In genomic region chr17:67013891-67014290, GRCh38 we compare ENCODE assay signal across 35 cellular contexts. TPM values are rescaled to one million over a fixed set of nuclear protein-coding genes. Genes with fewer than 3 reads are reported as not detected.
"Had no signal": no experiment of that assay in that cellular context is flagged by ENCODE, and none has a peak within 500 bp of the region (broad histone marks: within the 10 kb centered on the region; RNA-seq: fewer than 3 reads in every experiment).

No MANE protein-coding gene starts in this region.

- ATAC-seq: activated CD4-positive, alpha-beta T cell treated with anti-CD3 and anti-CD28 coated beads for 36 hours; activated T-cell treated with anti-CD3 and anti-CD28 coated beads, Interleukin-2, amount 50 U/mL, for 72 hours; activated T-helper 17 cell treated with anti-CD3 and anti-CD28 coated beads, Interleukin-2, amount 50 U/mL, for 72 hours; effector memory CD8-positive, alpha-beta T cell; foreskin keratinocyte; gastrocnemius medialis had no signal

- H3K4me1 ChIP-seq: esophagus muscularis mucosa, foreskin keratinocyte had no signal

- H3K27me3 ChIP-seq: brain microvascular endothelial cell, gastrocnemius medialis had no signal

- H3K4me3 Mint-ChIP-seq: activated CD4-positive, alpha-beta memory T cell treated with anti-CD3 and anti-CD28 coated beads, Interleukin-2, amount 10 ng/mL, durations not matched to agents 7 days and 5 days; activated CD4-positive, alpha-beta T cell treated with anti-CD3 and anti-CD28 coated beads for 36 hours; activated CD4-positive, alpha-beta T cell treated with anti-CD3 and anti-CD28 coated beads, Interleukin-2, amount 10 ng/mL, durations not matched to agents 7 days and 5 days; activated naive CD8-positive, alpha-beta T cell; activated T-cell treated with anti-CD3 and anti-CD28 coated beads, Interleukin-2, amount 50 U/mL, for 24 hours; activated T-cell treated with anti-CD3 and anti-CD28 coated beads, Interleukin-2, amount 50 U/mL, for 72 hours; activated T-helper 17 cell treated with anti-CD3 and anti-CD28 coated beads, Interleukin-2, amount 50 U/mL, for 72 hours; central memory CD8-positive, alpha-beta T cell; effector memory CD8-positive, alpha-beta T cell had no signal

- H3K9me3 Mint-ChIP-seq: activated CD4-positive, alpha-beta memory T cell treated with anti-CD3 and anti-CD28 coated beads, Interleukin-2, amount 10 ng/mL, durations not matched to agents 7 days and 5 days; activated CD4-positive, alpha-beta T cell treated with anti-CD3 and anti-CD28 coated beads, Interleukin-2, amount 10 ng/mL, durations not matched to agents 7 days and 5 days; activated T-cell treated with anti-CD3 and anti-CD28 coated beads, Interleukin-2, amount 50 U/mL, for 24 hours; activated T-cell treated with anti-CD3 and anti-CD28 coated beads, Interleukin-2, amount 50 U/mL, for 72 hours; activated T-helper 17 cell treated with anti-CD3 and anti-CD28 coated beads, Interleukin-2, amount 50 U/mL, for 72 hours; central memory CD8-positive, alpha-beta T cell; effector memory CD8-positive, alpha-beta T cell had no signal

- H3K4me1 Mint-ChIP-seq: activated CD4-positive, alpha-beta memory T cell treated with anti-CD3 and anti-CD28 coated beads, Interleukin-2, amount 10 ng/mL, durations not matched to agents 7 days and 5 days; activated CD4-positive, alpha-beta T cell treated with anti-CD3 and anti-CD28 coated beads for 36 hours; activated CD4-positive, alpha-beta T cell treated with anti-CD3 and anti-CD28 coated beads, Interleukin-2, amount 10 ng/mL, durations not matched to agents 7 days and 5 days; activated T-helper 17 cell treated with anti-CD3 and anti-CD28 coated beads, Interleukin-2, amount 50 U/mL, for 72 hours; central memory CD8-positive, alpha-beta T cell had no signal

- H3K36me3 ChIP-seq: brain microvascular endothelial cell, esophagus muscularis mucosa, gastrocnemius medialis had no signal

- H3K27ac ChIP-seq: brain microvascular endothelial cell, esophagus muscularis mucosa, foreskin keratinocyte, gastrocnemius medialis had no signal

- H3K4me3 ChIP-seq: esophagus muscularis mucosa, gastrocnemius medialis had no signal

- DNase-seq: activated CD4-positive, alpha-beta memory T cell treated with anti-CD3 and anti-CD28 coated beads, Interleukin-2, amount 10 ng/mL, durations not matched to agents 7 days and 5 days; activated CD4-positive, alpha-beta T cell treated with anti-CD3 and anti-CD28 coated beads for 36 hours; activated CD4-positive, alpha-beta T cell treated with anti-CD3 and anti-CD28 coated beads, Interleukin-2, amount 10 ng/mL, durations not matched to agents 7 days and 5 days; activated CD4-positive, alpha-beta T cell treated with anti-CD3 and anti-CD28 coated beads, Interleukin-2, amount 50 U/mL, for 4 hours; activated CD4-positive, CD25-positive, alpha-beta regulatory T cell; activated CD4-positive, CD25-positive, alpha-beta regulatory T cell treated with anti-CD3 and anti-CD28 coated beads, Interleukin-2, amount 50 U/mL, for 72 hours; activated CD8-positive, alpha-beta memory T cell treated with anti-CD3 and anti-CD28 coated beads, Interleukin-2, amount 50 U/mL, for 48 hours; activated effector memory CD4-positive, alpha-beta T cell treated with Interleukin-2 at 50 U/mL for 16 hours; activated gamma-delta T cell treated with Interleukin-2 at 50 U/mL for 16 hours; activated naive CD4-positive, alpha-beta T cell treated with anti-CD3 and anti-CD28 coated beads, Interleukin-2, amount 50 U/mL, for 16 hours; activated naive CD4-positive, alpha-beta T cell treated with Interleukin-2 at 50 U/mL for 16 hours; activated T-cell treated with anti-CD3 and anti-CD28 coated beads for 4 hours; activated T-cell treated with anti-CD3 and anti-CD28 coated beads, Interleukin-2, amount 50 U/mL, for 24 hours; activated T-cell treated with anti-CD3 and anti-CD28 coated beads, Interleukin-2, amount 50 U/mL, for 72 hours; amniotic stem cell; anterior cingulate cortex; brain microvascular endothelial cell; cortex of kidney; dermis blood vessel endothelial cell; effector CD4-positive, alpha-beta T cell; effector memory CD8-positive, alpha-beta T cell; erythroblast; foreskin keratinocyte; gastrocnemius medialis; T-helper 2 cell had no signal

- H3K36me3 Mint-ChIP-seq: activated naive CD8-positive, alpha-beta T cell had no signal

- H3K9me3 ChIP-seq: esophagus muscularis mucosa, gastrocnemius medialis had no signal

- H3K27ac Mint-ChIP-seq: activated CD4-positive, alpha-beta memory T cell treated with anti-CD3 and anti-CD28 coated beads, Interleukin-2, amount 10 ng/mL, durations not matched to agents 7 days and 5 days; activated CD4-positive, alpha-beta T cell treated with anti-CD3 and anti-CD28 coated beads for 36 hours; activated CD4-positive, alpha-beta T cell treated with anti-CD3 and anti-CD28 coated beads, Interleukin-2, amount 10 ng/mL, durations not matched to agents 7 days and 5 days; activated naive CD8-positive, alpha-beta T cell; activated T-cell treated with anti-CD3 and anti-CD28 coated beads, Interleukin-2, amount 50 U/mL, for 24 hours; activated T-cell treated with anti-CD3 and anti-CD28 coated beads, Interleukin-2, amount 50 U/mL, for 72 hours; activated T-helper 17 cell treated with anti-CD3 and anti-CD28 coated beads, Interleukin-2, amount 50 U/mL, for 72 hours; effector memory CD8-positive, alpha-beta T cell had no signal

RNA-seq across cellular contexts. Expression of gene CACNG1, which starts 30.5 kb away (rescaled TPM):
- total RNA-seq: activated CD4-positive, alpha-beta memory T cell treated with anti-CD3 and anti-CD28 coated beads, Interleukin-2, amount 10 ng/mL, durations not matched to agents 7 days and 5 days; activated CD4-positive, alpha-beta T cell treated with anti-CD3 and anti-CD28 coated beads for 36 hours; activated CD4-positive, alpha-beta T cell treated with anti-CD3 and anti-CD28 coated beads, Interleukin-2, amount 10 ng/mL, durations not matched to agents 7 days and 5 days; activated T-cell treated with anti-CD3 and anti-CD28 coated beads, Interleukin-2, amount 50 U/mL, for 72 hours; activated T-helper 17 cell treated with anti-CD3 and anti-CD28 coated beads, Interleukin-2, amount 50 U/mL, for 72 hours; astrocyte; bronchial epithelial cell; cardiac septum; cerebellum; dermis blood vessel endothelial cell; esophagus muscularis mucosa; foreskin keratinocyte; T-helper 1 cell treated with Interleukin-12 subunit alpha and Interleukin-12 subunit beta and Interleukin-4 antibody, amounts not matched to agents 30 ng/mL and 1 ng/mL, for 36 hours had no signal
- polyA plus RNA-seq: adipose tissue, foreskin keratinocyte had no signal

RNA-seq across cellular contexts. Expression of gene CACNG4, which starts 49.4 kb away (rescaled TPM):
- total RNA-seq: activated CD4-positive, alpha-beta memory T cell treated with anti-CD3 and anti-CD28 coated beads, Interleukin-2, amount 10 ng/mL, durations not matched to agents 7 days and 5 days; activated CD4-positive, alpha-beta T cell treated with anti-CD3 and anti-CD28 coated beads for 36 hours; activated CD4-positive, alpha-beta T cell treated with anti-CD3 and anti-CD28 coated beads, Interleukin-2, amount 10 ng/mL, durations not matched to agents 7 days and 5 days; activated T-cell treated with anti-CD3 and anti-CD28 coated beads, Interleukin-2, amount 50 U/mL, for 72 hours; activated T-helper 17 cell treated with anti-CD3 and anti-CD28 coated beads, Interleukin-2, amount 50 U/mL, for 72 hours; bronchial epithelial cell; dermis blood vessel endothelial cell; gastrocnemius medialis; T-helper 1 cell treated with Interleukin-12 subunit alpha and Interleukin-12 subunit beta and Interleukin-4 antibody, amounts not matched to agents 30 ng/mL and 1 ng/mL, for 36 hours had no signal
